8 cellular contexts compared by ENCODE assay signal in genomic region chr11:87421422-87421821, GRCh38.
DNase-seq lines count a peak whose midpoint lies in the region; FAIRE-seq and TF ChIP-seq lines count a peak whose summit lies in the region.

No MANE protein-coding gene starts in this region.

- no peak overlapping the region for H3K9ac ChIP-seq in OCI-LY1 (ENCODE audit: low read length)

- H2AFZ ChIP-seq in OCI-LY1 (ENCODE audit: low read length): no peak overlapping the region

- no peaks in the 10 kb centered on the region for H3K9me3 Mint-ChIP-seq in brain

- H3K27me3 ChIP-seq in OCI-LY1 (ENCODE audit: insufficient read depth, low read length): no peaks in the 10 kb centered on the region
- H3K27me3 ChIP-seq in iPS DF 6.9 (ENCODE audit: control insufficient read depth, insufficient read depth, low read length): no peaks in the 10 kb centered on the region

- H3K4me2 ChIP-seq in OCI-LY1 (ENCODE audit: low read length): no peak overlapping the region

- no peaks in the 10 kb centered on the region for H3K9me2 ChIP-seq in OCI-LY1 (ENCODE audit: low read depth, low read length)

- H4K20me1 ChIP-seq in OCI-LY1 (ENCODE audit: insufficient read depth, low read length): no peaks in the 10 kb centered on the region

- no CpG with 5 or more reads among the region's 2 CpGs for WGBS in iPS DF 6.9 (ENCODE audit: insufficient coverage, insufficient read length)

- no peaks in the 10 kb centered on the region for H3K36me3 Mint-ChIP-seq in brain

- H3K79me2 ChIP-seq in OCI-LY1 (ENCODE audit: insufficient read depth, low read length): no peaks in the 10 kb centered on the region

- TF ChIP-seq CTCF in OCI-LY1 (IDR thresholded peaks at IDR 0.05; ENCODE audit: low read length): peak; percentile 70
- TF ChIP-seq CTCF in brain (conservative IDR thresholded peaks at IDR 0.05): peak; percentile 66 to 76

- no peaks in the 10 kb centered on the region for H3K36me3 ChIP-seq in OCI-LY1 (ENCODE audit: insufficient read depth, low read length)
- H3K36me3 ChIP-seq in iPS DF 6.9 (ENCODE audit: control insufficient read depth, insufficient read depth, low read length): no peaks in the 10 kb centered on the region

- H3K27me3 Mint-ChIP-seq in brain: no peaks in the 10 kb centered on the region

- H3K4me3 ChIP-seq in OCI-LY1 (ENCODE audit: low read depth, low read length, poor library complexity, severe bottlenecking) (no peak overlapping the region), iPS DF 6.9 (ENCODE audit: low read length) (no peak overlapping the region)

- H3K4me1 Mint-ChIP-seq in brain: no peaks in the 10 kb centered on the region

- TF ChIP-seq POLR2A in H54 (IDR thresholded peaks at IDR 0.05; ENCODE audit: low read depth, low read length): no peak

- H3K4me3 Mint-ChIP-seq in brain: no peak overlapping the region

- H3K27ac ChIP-seq in OCI-LY1 (ENCODE audit: low read depth, low read length, poor library complexity, severe bottlenecking) (no peak overlapping the region), iPS DF 6.9 (ENCODE audit: low read length) (no peak overlapping the region)

- FAIRE-seq in H54 (lab: Jason Lieb, UNC): peak; percentile 68

- H3K9me3 ChIP-seq in OCI-LY1 (ENCODE audit: low read length) (no peaks in the 10 kb centered on the region), iPS DF 6.9 (ENCODE audit: control insufficient read depth, insufficient read depth, low read length) (no peaks in the 10 kb centered on the region)

- no peaks in the 10 kb centered on the region for H3F3A ChIP-seq in OCI-LY1 (ENCODE audit: insufficient read depth, low read length)

- H3K4me1 ChIP-seq in OCI-LY1 (ENCODE audit: insufficient read depth, low read length, severe bottlenecking) (no peaks in the 10 kb centered on the region), iPS DF 6.9 (ENCODE audit: control insufficient read depth, insufficient read depth, low read length) (no peaks in the 10 kb centered on the region)

- DNase-seq in 8988T: peak; percentile 24
- peak; percentile 57 for DNase-seq in G401 (ENCODE audit: low spot score)
- DNase-seq in H54 (ENCODE audit: insufficient read length, low spot score): no peak
- DNase-seq in KG1 (lab: John Stamatoyannopoulos, UW): peak; percentile 35
- peak; percentile 89 for DNase-seq in iPS DF 6.9 (ENCODE audit: low read depth, low spot score)
- peak; percentile 60 for DNase-seq in smooth muscle cell of the brain vasculature (ENCODE audit: low read depth, low spot score)

- peak overlapping the region in 3 of 5 experiments; percentile 15 to 78 (median 27) for H3K27ac Mint-ChIP-seq in brain

- in situ Hi-C loops in G401 (cut with HindIII; ENCODE audit: low sequenced_read_pairs): no loop called here
